ENCODE assay signal across 27 cellular contexts in the genomic region with DNA sequence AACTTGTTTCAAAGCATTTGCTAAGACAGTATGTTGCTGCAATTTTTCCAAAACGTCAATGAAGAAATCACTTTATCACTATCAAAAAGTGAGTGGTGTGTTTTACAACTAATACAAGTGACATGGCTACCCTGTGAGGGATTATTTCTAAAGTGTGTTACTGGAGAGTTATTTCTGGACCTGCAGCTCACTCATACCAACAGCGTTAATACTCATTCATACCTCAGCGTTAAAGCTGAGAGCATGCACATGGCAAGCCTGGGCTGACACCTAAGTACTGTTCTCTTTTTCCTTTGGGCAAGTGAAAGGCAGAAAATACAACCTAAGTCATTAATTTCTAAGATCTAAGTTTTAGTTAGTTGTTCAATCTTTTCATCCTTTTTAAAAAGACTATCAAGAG.
"Had no signal": no experiment of that assay in that cellular context is flagged by ENCODE, and none has a peak within 500 bp of the region (broad histone marks: within the 10 kb centered on the region; RNA-seq: fewer than 3 reads in every experiment).

No MANE protein-coding gene starts in this region.

- H3K36me3 ChIP-seq: ascending aorta, cardiac muscle cell, WERI-Rb-1 had no signal

- H3K4me3 ChIP-seq: ascending aorta, cardiac muscle cell had no signal

- H3K9ac ChIP-seq: KMS-11 had no signal

- H3K9me3 ChIP-seq: ascending aorta had no signal

- ATAC-seq: activated T-cell treated with anti-CD3 and anti-CD28 coated beads, Interleukin-2, amount 50 U/mL, for 72 hours; activated T-helper 17 cell treated with anti-CD3 and anti-CD28 coated beads, Interleukin-2, amount 50 U/mL, for 72 hours; Panc1 had no signal

- H3K27me3 ChIP-seq: ascending aorta, cardiac muscle cell had no signal

- DNase-seq: activated CD4-positive, alpha-beta memory T cell treated with anti-CD3 and anti-CD28 coated beads, Interleukin-2, amount 10 ng/mL, durations not matched to agents 7 days and 5 days; activated CD4-positive, alpha-beta T cell treated with anti-CD3 and anti-CD28 coated beads for 1 hour; activated CD4-positive, alpha-beta T cell treated with anti-CD3 and anti-CD28 coated beads for 48 hours; activated CD4-positive, CD25-positive, alpha-beta regulatory T cell; activated effector memory CD4-positive, alpha-beta T cell treated with anti-CD3 and anti-CD28 coated beads, Interleukin-2, amount 50 U/mL, for 16 hours; activated naive CD4-positive, alpha-beta T cell; activated naive CD4-positive, alpha-beta T cell treated with anti-CD3 and anti-CD28 coated beads, Interleukin-2, amount 50 U/mL, for 16 hours; activated naive CD8-positive, alpha-beta T cell treated with anti-CD3 and anti-CD28 coated beads for 36 hours; activated T-cell treated with anti-CD3 and anti-CD28 coated beads, Interleukin-2, amount 50 U/mL, for 1 hour; activated T-cell treated with anti-CD3 and anti-CD28 coated beads, Interleukin-2, amount 50 U/mL, for 72 hours; amniotic stem cell; MM.1S; MV-4-11; NCI-H1092; NCI-H1436 treated with DMSO at 0.1 percent for 48 hours; NCI-H1694 treated with DMSO at 0.1 percent for 48 hours; NCI-H2029; NCI-H345; NCI-H524 treated with DMSO at 0.1 percent for 48 hours; SIG-M5; T1000; WERI-Rb-1 had no signal

- H3K27ac ChIP-seq: ascending aorta, cardiac muscle cell, KMS-11, WERI-Rb-1 had no signal

- H3K4me1 ChIP-seq: ascending aorta had no signal
